Comparison of ENCODE assay signal across 21 cellular contexts in genomic region chr12:95762123-95762785, GRCh38. TPM values are rescaled to one million over a fixed set of nuclear protein-coding genes. Genes with fewer than 3 reads are reported as not detected.
DNase-seq lines count a peak whose midpoint lies in the region; ATAC-seq and TF ChIP-seq lines count a peak whose summit lies in the region.
"Had no signal": no experiment of that assay in that cellular context is flagged by ENCODE, and none has a peak within 500 bp of the region (broad histone marks: within the 10 kb centered on the region; RNA-seq: fewer than 3 reads in every experiment).

No MANE protein-coding gene starts in this region.

- H2AFZ ChIP-seq in KMS-11 (ENCODE audit: low read depth): no peak overlapping the region
- H2AFZ ChIP-seq: GM23248 had no signal

- no peaks in the 10 kb centered on the region for H3K79me2 ChIP-seq in KMS-11 (ENCODE audit: insufficient read depth, low read depth)

- no peak overlapping the region for H3K9ac ChIP-seq in KMS-11
- H3K9ac ChIP-seq: GM23248 had no signal

- H3K27ac Mint-ChIP-seq in osteocyte (ENCODE audit: unreplicated experiment): peak overlapping the region; percentile 73
- H3K27ac Mint-ChIP-seq: activated naive CD8-positive, alpha-beta T cell treated with anti-CD3 and anti-CD28 coated beads for 36 hours; dendritic cell treated with granulocyte-macrophage colony-stimulating factor and Interleukin-4, amounts not matched to agents 40 ng/mL and 50 ng/mL, for 4 days had no signal

- TF ChIP-seq CTCF in KMS-11 (conservative IDR thresholded peaks at IDR 0.05; ENCODE audit: low read depth, low read length) (no peak), osteocyte (IDR thresholded peaks at IDR 0.05) (no peak)

- peak overlapping the region; percentile 58 for H3K4me2 ChIP-seq in KMS-11

- no peaks in the 10 kb centered on the region for H3K27me3 ChIP-seq in KMS-11 (ENCODE audit: insufficient read depth, low read depth)

- H3K4me3 ChIP-seq in KMS-11 (IDR thresholded peaks at IDR 0.05; ENCODE audit: insufficient read depth, low read depth, low read length): no peak overlapping the region
- H3K4me3 ChIP-seq: GM23248, mucosa of descending colon, psoas muscle, SK-N-MC, spleen had no signal

- peaks cover 29% of the 10 kb centered on the region for H3K4me1 ChIP-seq in KMS-11 (ENCODE audit: low read depth, poor library complexity, severe bottlenecking)
- H3K4me1 ChIP-seq: psoas muscle had no signal

- H3K36me3 Mint-ChIP-seq in osteocyte (ENCODE audit: unreplicated experiment): peaks cover 57% of the 10 kb centered on the region
- H3K36me3 Mint-ChIP-seq: activated naive CD8-positive, alpha-beta T cell treated with anti-CD3 and anti-CD28 coated beads for 36 hours had no signal

- no peaks in the 10 kb centered on the region for H3K36me3 ChIP-seq in KMS-11 (ENCODE audit: insufficient read depth)
- H3K36me3 ChIP-seq: spleen had no signal

- H3K4me1 Mint-ChIP-seq in osteocyte (ENCODE audit: unreplicated experiment): peaks cover 86% of the 10 kb centered on the region
- H3K4me1 Mint-ChIP-seq: activated naive CD8-positive, alpha-beta T cell treated with anti-CD3 and anti-CD28 coated beads for 36 hours; neural crest cell had no signal

- peaks cover 9% of the 10 kb centered on the region for H3K9me3 Mint-ChIP-seq in osteocyte (ENCODE audit: unreplicated experiment)
- H3K9me3 Mint-ChIP-seq: activated naive CD8-positive, alpha-beta T cell treated with anti-CD3 and anti-CD28 coated beads for 36 hours; dendritic cell treated with granulocyte-macrophage colony-stimulating factor and Interleukin-4, amounts not matched to agents 40 ng/mL and 50 ng/mL, for 4 days had no signal

- no peaks in the 10 kb centered on the region for H3K27me3 Mint-ChIP-seq in osteocyte (ENCODE audit: unreplicated experiment)

- H3K4me3 Mint-ChIP-seq in osteocyte (ENCODE audit: unreplicated experiment): no peak overlapping the region
- H3K4me3 Mint-ChIP-seq: activated naive CD8-positive, alpha-beta T cell treated with anti-CD3 and anti-CD28 coated beads for 36 hours; dendritic cell treated with granulocyte-macrophage colony-stimulating factor and Interleukin-4, amounts not matched to agents 40 ng/mL and 50 ng/mL, for 4 days; neural crest cell had no signal

- peak overlapping the region; percentile 41; the same call in 1 of the 2 replicates for H3K27ac ChIP-seq in KMS-11
- H3K27ac ChIP-seq: GM23248, psoas muscle, SK-N-MC had no signal

- no peak for ATAC-seq in GM21619 (IDR thresholded peaks at IDR 0.05; ENCODE audit: unreplicated experiment)
- no peak for ATAC-seq in HG02610 (IDR thresholded peaks at IDR 0.05; ENCODE audit: unreplicated experiment)
- ATAC-seq: mucosa of descending colon, psoas muscle had no signal

- H4K20me1 ChIP-seq in KMS-11 (ENCODE audit: insufficient read depth): no peaks in the 10 kb centered on the region

- peak; percentile 94 for DNase-seq in DMS53 (lab: John Stamatoyannopoulos, UW)
- peak; percentile 48 for DNase-seq in astrocyte of the hippocampus (ENCODE audit: low read depth, low spot score)
- DNase-seq in osteocyte (ENCODE audit: extremely low spot score, unreplicated experiment): no peak
- DNase-seq in NCI-H2196 treated with DMSO at 0.1 percent for 48 hours (lab: John Stamatoyannopoulos, UW; ENCODE audit: unreplicated experiment): no peak
- DNase-seq: activated naive CD8-positive, alpha-beta T cell treated with anti-CD3 and anti-CD28 coated beads for 36 hours; GM23248; Kasumi-1; kidney glomerular epithelial cell; mucosa of descending colon; NCI-H1417 treated with DMSO at 0.1 percent for 48 hours; NCI-H69; OCI-M1; psoas muscle; spleen; T-helper 9 cell had no signal

RNA-seq across cellular contexts. Expression of gene NTN4, which starts 28.3 kb away (rescaled TPM):
- total RNA-seq in osteocyte: 654 and 670 TPM in 2 replicates
- total RNA-seq: activated naive CD8-positive, alpha-beta T cell treated with anti-CD3 and anti-CD28 coated beads for 36 hours had no signal

Comparison
In these comparisons a context has a peak if more than half of its experiments do, and no peak if none do; other contexts are left out.
1. DNase-seq: peak in DMS53 (single experiment) and astrocyte of the hippocampus (single experiment); none in osteocyte (single experiment) and NCI-H2196 treated with DMSO at 0.1 percent for 48 hours (single experiment).